ENCODE assay signal across 29 cellular contexts in the genomic region with DNA sequence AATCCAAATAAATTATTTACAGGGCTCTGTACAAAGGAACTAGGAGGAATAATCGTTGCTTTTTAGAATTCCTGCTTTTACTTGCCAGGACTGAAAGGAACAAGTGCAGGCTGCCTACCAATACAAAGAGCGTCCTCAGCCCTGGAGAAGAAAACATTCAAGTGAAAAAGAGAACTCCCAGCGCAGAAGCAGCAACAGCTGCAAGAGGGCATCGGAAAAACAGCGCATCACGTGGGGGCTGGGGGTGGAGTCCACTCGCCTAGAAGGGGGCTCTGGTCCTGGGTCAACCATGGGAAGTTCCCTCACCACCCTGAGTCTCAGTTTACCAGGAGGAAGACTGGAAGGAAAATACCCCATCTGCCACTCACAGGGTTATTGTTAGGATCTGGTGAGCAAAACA. TPM values are rescaled to one million over a fixed set of nuclear protein-coding genes. Genes with fewer than 3 reads are reported as not detected.
DNase-seq lines count a peak whose midpoint lies in the region; ATAC-seq lines count a peak whose summit lies in the region.
"Had no signal": no experiment of that assay in that cellular context is flagged by ENCODE, and none has a peak within 500 bp of the region (broad histone marks: within the 10 kb centered on the region; RNA-seq: fewer than 3 reads in every experiment).

No MANE protein-coding gene starts in this region.

- no peaks in the 10 kb centered on the region for H3K36me3 ChIP-seq in CD4-positive, CD25-positive, alpha-beta regulatory T cell (ENCODE audit: control insufficient read depth, insufficient read depth, low read length)
- H3K36me3 ChIP-seq: BLaER1 treated with 17β-estradiol and CSF1 and Interleukin-3, amounts not matched to agents 10 nM and 100 nM had no signal

- H3K4me1 Mint-ChIP-seq in CD4-positive, CD25-positive, alpha-beta regulatory T cell = peaks cover 0 to 15% (median 0%) of the 10 kb centered on the region in 4 donors
- H3K4me1 Mint-ChIP-seq: activated CD4-positive, alpha-beta T cell treated with anti-CD3 and anti-CD28 coated beads for 36 hours had no signal

- H3K9me3 ChIP-seq in CD4-positive, CD25-positive, alpha-beta regulatory T cell (ENCODE audit: control insufficient read depth in 2 of 2, low read length in 2 of 2) = no peaks in the 10 kb centered on the region

- H3K9me3 Mint-ChIP-seq in CD4-positive, CD25-positive, alpha-beta regulatory T cell = peaks cover 0 to 5% (median 2%) of the 10 kb centered on the region in 7 donors
- H3K9me3 Mint-ChIP-seq: activated naive CD4-positive, alpha-beta T cell treated with anti-CD3 and anti-CD28 coated beads for 36 hours had no signal

- H3K27me3 ChIP-seq in CD4-positive, CD25-positive, alpha-beta regulatory T cell (ENCODE audit: control insufficient read depth, insufficient read depth, low read length) = no peaks in the 10 kb centered on the region
- H3K27me3 ChIP-seq: BLaER1 treated with 17β-estradiol and CSF1 and Interleukin-3, amounts not matched to agents 10 nM and 100 nM had no signal

- peak overlapping the region; percentile 4 for H3K4me3 ChIP-seq in CD4-positive, CD25-positive, alpha-beta regulatory T cell (ENCODE audit: low read depth, low read length)
- H3K4me3 ChIP-seq: BLaER1 treated with 17β-estradiol and CSF1 and Interleukin-3, amounts not matched to agents 10 nM and 100 nM; GM23248 had no signal

- H3K27ac Mint-ChIP-seq in CD4-positive, CD25-positive, alpha-beta regulatory T cell = no peak overlapping the region
- H3K27ac Mint-ChIP-seq: activated CD4-positive, alpha-beta T cell treated with anti-CD3 and anti-CD28 coated beads for 36 hours; activated naive CD4-positive, alpha-beta T cell treated with anti-CD3 and anti-CD28 coated beads for 36 hours; activated T-cell treated with anti-CD3 and anti-CD28 coated beads, Interleukin-2, amount 50 U/mL, for 72 hours; type B pancreatic cell had no signal

- H3K27me3 Mint-ChIP-seq in CD4-positive, CD25-positive, alpha-beta regulatory T cell = peaks cover 4% of the 10 kb centered on the region
- H3K27me3 Mint-ChIP-seq: activated CD4-positive, alpha-beta T cell treated with anti-CD3 and anti-CD28 coated beads for 36 hours had no signal

- H3K36me3 Mint-ChIP-seq in CD4-positive, CD25-positive, alpha-beta regulatory T cell = no peaks in the 10 kb centered on the region
- H3K36me3 Mint-ChIP-seq: type B pancreatic cell had no signal

- H3K4me3 Mint-ChIP-seq in CD4-positive, CD25-positive, alpha-beta regulatory T cell = peak overlapping the region in 2 of 4 donors; percentile 40 to 62
- H3K4me3 Mint-ChIP-seq: activated CD4-positive, alpha-beta T cell treated with anti-CD3 and anti-CD28 coated beads for 36 hours; activated naive CD4-positive, alpha-beta T cell treated with anti-CD3 and anti-CD28 coated beads for 36 hours; activated T-cell treated with anti-CD3 and anti-CD28 coated beads, Interleukin-2, amount 50 U/mL, for 72 hours; type B pancreatic cell had no signal

- no peaks in the 10 kb centered on the region for H3K4me1 ChIP-seq in CD4-positive, CD25-positive, alpha-beta regulatory T cell (ENCODE audit: control insufficient read depth, insufficient read depth, low read length, poor library complexity, severe bottlenecking)
- H3K4me1 ChIP-seq: BLaER1 treated with 17β-estradiol and CSF1 and Interleukin-3, amounts not matched to agents 10 nM and 100 nM had no signal

- no peak overlapping the region for H3K27ac ChIP-seq in CD4-positive, CD25-positive, alpha-beta regulatory T cell (ENCODE audit: insufficient read depth, low read length, poor library complexity, severe bottlenecking)
- H3K27ac ChIP-seq in angular gyrus (ENCODE audit: low read depth, low read length) = peak overlapping the region; percentile 93
- H3K27ac ChIP-seq: BLaER1 treated with 17β-estradiol and CSF1 and Interleukin-3, amounts not matched to agents 10 nM and 100 nM; GM23248 had no signal

- ATAC-seq in CD4-positive, CD25-positive, alpha-beta regulatory T cell (ENCODE audit: low read depth in 2 of 2) = no peak
- no peak for ATAC-seq in HG03196 (IDR thresholded peaks at IDR 0.05; ENCODE audit: unreplicated experiment)
- ATAC-seq in HG02852 (IDR thresholded peaks at IDR 0.05; ENCODE audit: unreplicated experiment) = no peak
- ATAC-seq: activated CD4-positive, alpha-beta T cell treated with anti-CD3 and anti-CD28 coated beads for 36 hours; activated T-cell treated with anti-CD3 and anti-CD28 coated beads, Interleukin-2, amount 50 U/mL, for 72 hours; stimulated activated naive CD8-positive, alpha-beta T cell treated with anti-CD3 and anti-CD28 coated beads, Interleukin-15, Interleukin-2, amounts not matched to agents 100 U/mL and 50 U/mL, for 24 hours had no signal

- DNase-seq in CD4-positive, CD25-positive, alpha-beta regulatory T cell = no peak
- DNase-seq in left kidney (ENCODE audit: low read depth, low spot score) (peak; percentile 48), pons (ENCODE audit: low spot score) (peak; percentile 96), NCI-H1694 (lab: John Stamatoyannopoulos, UW) (no peak)
- no peak for DNase-seq in activated CD4-positive, alpha-beta T cell treated with anti-CD3 and anti-CD28 coated beads for 48 hours
- DNase-seq: activated CD4-positive, alpha-beta T cell treated with anti-CD3 and anti-CD28 coated beads for 36 hours; activated naive CD4-positive, alpha-beta T cell treated with anti-CD3 and anti-CD28 coated beads for 36 hours; activated T-cell treated with anti-CD3 and anti-CD28 coated beads, Interleukin-2, amount 50 U/mL, for 72 hours; aorta; cerebellar nuclear complex; effector CD4-positive, alpha-beta T cell; GM23248; KG1; kidney; mesenchymal stem cell; SHP77 treated with DMSO at 0.1 percent for 48 hours; stimulated activated CD4-positive, alpha-beta T cell treated with anti-CD3 and anti-CD28 coated beads, Interleukin-4, amount 100 ng/mL, for 1 hour; stimulated activated naive CD8-positive, alpha-beta T cell treated with anti-CD3 and anti-CD28 coated beads, Interleukin-15, Interleukin-2, amounts not matched to agents 100 U/mL and 50 U/mL, for 24 hours; T-helper 1 cell had no signal

RNA-seq across cellular contexts. Expression of a gene that starts 0.4 kb away (rescaled TPM):
- not detected for total RNA-seq in CD4-positive, CD25-positive, alpha-beta regulatory T cell
- polyA plus RNA-seq in CD4-positive, CD25-positive, alpha-beta regulatory T cell = not detected
- total RNA-seq: A673; activated CD4-positive, alpha-beta T cell treated with anti-CD3 and anti-CD28 coated beads for 36 hours; activated CD8-positive, alpha-beta memory T cell treated with anti-CD3 and anti-CD28 coated beads for 36 hours; activated naive CD4-positive, alpha-beta T cell treated with anti-CD3 and anti-CD28 coated beads for 36 hours; activated T-cell treated with anti-CD3 and anti-CD28 coated beads, Interleukin-2, amount 50 U/mL, for 72 hours; aorta; HT1080; kidney; pulmonary artery endothelial cell had no signal
- polyA plus RNA-seq: aorta, neural cell had no signal

Comparison
In these comparisons a context has a peak if more than half of its experiments do, and no peak if none do; other contexts are left out.
1. DNase-seq: peak in left kidney (single experiment) and pons (single experiment); none in CD4-positive, CD25-positive, alpha-beta regulatory T cell (0 of 3), NCI-H1694 (single experiment) and activated CD4-positive, alpha-beta T cell treated with anti-CD3 and anti-CD28 coated beads for 48 hours (single experiment).